8 cellular contexts compared by ENCODE assay signal in genomic region chr7:121994625-121995410, GRCh38.
DNase-seq lines count a peak whose midpoint lies in the region; ATAC-seq, FAIRE-seq and TF ChIP-seq lines count a peak whose summit lies in the region.

No MANE protein-coding gene starts in this region.

- no peaks in the 10 kb centered on the region for H3K36me3 Mint-ChIP-seq in CD4-positive, CD25-positive, alpha-beta regulatory T cell

- no peaks in the 10 kb centered on the region for H3K9me3 ChIP-seq in CD4-positive, CD25-positive, alpha-beta regulatory T cell (ENCODE audit: control insufficient read depth in 2 of 2, low read length in 2 of 2)
- no peaks in the 10 kb centered on the region for H3K9me3 ChIP-seq in lower lobe of right lung

- H3K9me3 Mint-ChIP-seq in CD4-positive, CD25-positive, alpha-beta regulatory T cell, result no peaks in the 10 kb centered on the region
- H3K9me3 Mint-ChIP-seq in stimulated activated naive CD8-positive, alpha-beta T cell treated with anti-CD3 and anti-CD28 coated beads, Interleukin-15, amount 100 ng/mL, for 72 hours, result no peaks in the 10 kb centered on the region

- no peaks in the 10 kb centered on the region for H3K36me3 ChIP-seq in CD4-positive, CD25-positive, alpha-beta regulatory T cell (ENCODE audit: control insufficient read depth, insufficient read depth, low read length)
- H3K36me3 ChIP-seq in lower lobe of right lung, result no peaks in the 10 kb centered on the region

- intact Hi-C loops in dorsolateral prefrontal cortex (cut with DNase I) (loop anchor here (2.0 to 5.0 kb wide), 2 partner anchors 242 to 628 kb away; no protein-coding TSS in a partner anchor), lower lobe of right lung (cut with DNase I) (no loop called here)

- no peak overlapping the region for H3K4me3 Mint-ChIP-seq in CD4-positive, CD25-positive, alpha-beta regulatory T cell
- no peak overlapping the region for H3K4me3 Mint-ChIP-seq in stimulated activated naive CD8-positive, alpha-beta T cell treated with anti-CD3 and anti-CD28 coated beads, Interleukin-15, amount 100 ng/mL, for 72 hours

- no peaks in the 10 kb centered on the region for H3K27me3 ChIP-seq in CD4-positive, CD25-positive, alpha-beta regulatory T cell (ENCODE audit: control insufficient read depth, insufficient read depth, low read length)
- peaks cover 0 to 8% (median 0%) of the 10 kb centered on the region in 45 donors for H3K27me3 ChIP-seq in dorsolateral prefrontal cortex
- no peaks in the 10 kb centered on the region for H3K27me3 ChIP-seq in lower lobe of right lung (ENCODE audit: low read depth)

- ATAC-seq in CD4-positive, CD25-positive, alpha-beta regulatory T cell (ENCODE audit: low read depth in 2 of 2), result no peak
- ATAC-seq in GM19023 (IDR thresholded peaks at IDR 0.05; ENCODE audit: unreplicated experiment) (peak; percentile 90), HG03095 (IDR thresholded peaks at IDR 0.05; ENCODE audit: unreplicated experiment) (peak; percentile 93), lower lobe of right lung (peak; percentile 70 to 89)
- ATAC-seq in stimulated activated naive CD8-positive, alpha-beta T cell treated with anti-CD3 and anti-CD28 coated beads, Interleukin-15, amount 100 ng/mL, for 72 hours, result peak; percentile 76

- peak in 2 of 3 donors; percentile 16 to 63 for DNase-seq in CD4-positive, CD25-positive, alpha-beta regulatory T cell
- DNase-seq in NCI-H2029 (lab: John Stamatoyannopoulos, UW) (peak; percentile 62), dorsolateral prefrontal cortex (peak in 9 of 10 donors; percentile 7 to 85 (median 67)), lower lobe of right lung (no peak)
- DNase-seq in stimulated activated naive CD8-positive, alpha-beta T cell treated with anti-CD3 and anti-CD28 coated beads, Interleukin-15, amount 100 ng/mL, for 72 hours, result peak; percentile 18 to 37

- H3K4me1 ChIP-seq in CD4-positive, CD25-positive, alpha-beta regulatory T cell (ENCODE audit: control insufficient read depth, insufficient read depth, low read length, poor library complexity, severe bottlenecking), result no peaks in the 10 kb centered on the region
- H3K4me1 ChIP-seq in lower lobe of right lung, result no peaks in the 10 kb centered on the region

- no peak overlapping the region for H3K27ac ChIP-seq in CD4-positive, CD25-positive, alpha-beta regulatory T cell (ENCODE audit: insufficient read depth, low read length, poor library complexity, severe bottlenecking)
- H3K27ac ChIP-seq in dorsolateral prefrontal cortex (no peak overlapping the region), lower lobe of right lung (no peak overlapping the region)

- no peak overlapping the region for H3K27ac Mint-ChIP-seq in CD4-positive, CD25-positive, alpha-beta regulatory T cell
- H3K27ac Mint-ChIP-seq in stimulated activated naive CD8-positive, alpha-beta T cell treated with anti-CD3 and anti-CD28 coated beads, Interleukin-15, amount 100 ng/mL, for 72 hours, result no peak overlapping the region

- FAIRE-seq in TTC549 (lab: Jason Lieb, UNC), result peak; percentile 81

- H3K4me3 ChIP-seq in CD4-positive, CD25-positive, alpha-beta regulatory T cell (ENCODE audit: low read depth, low read length), result no peak overlapping the region
- H3K4me3 ChIP-seq in dorsolateral prefrontal cortex, result no peak overlapping the region
- no peak overlapping the region for H3K4me3 ChIP-seq in lower lobe of right lung

- TF ChIP-seq CTCF in dorsolateral prefrontal cortex (IDR thresholded peaks at IDR 0.05 in 54 of 56, conservative IDR thresholded peaks at IDR 0.05 in 2 of 56; ENCODE audit: low read depth in 1 of 56, partially characterized antibody in 56 of 56), result peak; percentile 49 to 85 (median 69)
- TF ChIP-seq CTCF in lower lobe of right lung (IDR thresholded peaks at IDR 0.05), result peak; percentile 54

- no peaks in the 10 kb centered on the region for H3K4me1 Mint-ChIP-seq in CD4-positive, CD25-positive, alpha-beta regulatory T cell
- no peaks in the 10 kb centered on the region for H3K4me1 Mint-ChIP-seq in stimulated activated naive CD8-positive, alpha-beta T cell treated with anti-CD3 and anti-CD28 coated beads, Interleukin-15, amount 100 ng/mL, for 72 hours

- H3K27me3 Mint-ChIP-seq in CD4-positive, CD25-positive, alpha-beta regulatory T cell, result no peaks in the 10 kb centered on the region
- no peaks in the 10 kb centered on the region for H3K27me3 Mint-ChIP-seq in stimulated activated naive CD8-positive, alpha-beta T cell treated with anti-CD3 and anti-CD28 coated beads, Interleukin-15, amount 100 ng/mL, for 72 hours

Comparison
In these comparisons a context has a peak if more than half of its experiments do, and no peak if none do; other contexts are left out.
1. ATAC-seq: peak in GM19023 (single experiment), HG03095 (single experiment), lower lobe of right lung (2 of 2) and stimulated activated naive CD8-positive, alpha-beta T cell treated with anti-CD3 and anti-CD28 coated beads, Interleukin-15, amount 100 ng/mL, for 72 hours (single experiment); none in CD4-positive, CD25-positive, alpha-beta regulatory T cell (0 of 2).